In genomic region chr5:175444060-175444904, GRCh38 we compare ENCODE assay signal across 9 cellular contexts. TPM values are rescaled to one million over a fixed set of nuclear protein-coding genes. Genes with fewer than 3 reads are reported as not detected.
DNase-seq lines count a peak whose midpoint lies in the region; ATAC-seq, FAIRE-seq and TF ChIP-seq lines count a peak whose summit lies in the region.
"Had no signal": no experiment of that assay in that cellular context is flagged by ENCODE, and none has a peak within 500 bp of the region (broad histone marks: within the 10 kb centered on the region; RNA-seq: fewer than 3 reads in every experiment).

DRD1 (minus strand) TSS chr5:175444182; CDS start chr5:175443099, 1,083 bp downstream.

- H3K27ac Mint-ChIP-seq in memory B cell = no peak within 1 kb of the TSS

- no peak within 1 kb of the TSS for H3K27ac ChIP-seq in colonic mucosa

- peaks cover 23% of the 10 kb centered on the region for H3K27me3 ChIP-seq in colonic mucosa

- no peaks in the 10 kb centered on the region for H3K9me3 Mint-ChIP-seq in memory B cell

- no peaks in the 10 kb centered on the region for H3K4me1 ChIP-seq in colonic mucosa

- DNase-seq in DMS53 treated with DMSO at 0.1 percent for 48 hours (lab: John Stamatoyannopoulos, UW; ENCODE audit: unreplicated experiment) = peak; percentile 26
- DNase-seq in activated CD4-positive, alpha-beta T cell treated with anti-CD3 and anti-CD28 coated beads for 48 hours = peak; percentile 65
- DNase-seq in colonic mucosa = peak; percentile 42
- DNase-seq in memory B cell (ENCODE audit: low spot score in 2 of 2) = peak; percentile 9 to 30
- DNase-seq in stimulated activated CD8-positive, alpha-beta memory T cell treated with anti-CD3 and anti-CD28 coated beads, Interleukin-7, amount 100 ng/mL, for 1 hour (ENCODE audit: low read depth in 2 of 2) = peak; percentile 10 to 25
- no peak for DNase-seq in pons (ENCODE audit: low spot score)
- DNase-seq in RCC 7860 (ENCODE audit: low spot score) = no peak

- H3K4me3 ChIP-seq in colonic mucosa = peak within 1 kb of the TSS; percentile 22

- no peaks in the 10 kb centered on the region for H3K9me3 ChIP-seq in colonic mucosa

- H3K4me3 Mint-ChIP-seq in memory B cell = peak within 1 kb of the TSS; percentile 60

- peaks cover 27% of the 10 kb centered on the region for H3K27me3 Mint-ChIP-seq in memory B cell

- intact Hi-C loops in colonic mucosa (cut with DNase I) = loop anchor here (2.0 kb wide), 1 partner anchor 493 kb away; no protein-coding TSS in a partner anchor

- FAIRE-seq in RCC 7860 (lab: Jason Lieb, UNC) = no peak

- H3K9ac ChIP-seq in colonic mucosa (ENCODE audit: low read depth in 2 of 2, low read length in 2 of 2) = no peak within 1 kb of the TSS

- no peaks in the 10 kb centered on the region for H3K36me3 ChIP-seq in colonic mucosa

- no peaks in the 10 kb centered on the region for H3K36me3 Mint-ChIP-seq in memory B cell

- TF ChIP-seq CTCF in colonic mucosa (IDR thresholded peaks at IDR 0.05) = peak; percentile 73

- H3K4me1 Mint-ChIP-seq in memory B cell = peaks cover 2% of the 10 kb centered on the region

- peak; percentile 51 for ATAC-seq in HG03196 (IDR thresholded peaks at IDR 0.05; ENCODE audit: unreplicated experiment)
- peak; percentile 43 for ATAC-seq in memory B cell (ENCODE audit: low read depth)

RNA-seq across cellular contexts. Expression of gene DRD1, which starts in this region (rescaled TPM):
- total RNA-seq in colonic mucosa = under 1 TPM in 1 of 2 donors, not detected in 1; 0.10 TPM
- total RNA-seq: T-helper 1 cell treated with Interleukin-12 subunit alpha and Interleukin-12 subunit beta and Interleukin-4 antibody, amounts not matched to agents 30 ng/mL and 1 ng/mL, for 36 hours had no signal

Comparison
In these comparisons a context has a peak if more than half of its experiments do, and no peak if none do; other contexts are left out.
1. Peak in DNase-seq and H3K4me3 ChIP-seq in colonic mucosa; RNA of the gene not detected or under 1 TPM.
2. DNase-seq: peak in DMS53 treated with DMSO at 0.1 percent for 48 hours (single experiment), activated CD4-positive, alpha-beta T cell treated with anti-CD3 and anti-CD28 coated beads for 48 hours (single experiment), memory B cell (2 of 2) and stimulated activated CD8-positive, alpha-beta memory T cell treated with anti-CD3 and anti-CD28 coated beads, Interleukin-7, amount 100 ng/mL, for 1 hour (2 of 2); none in pons (single experiment) and RCC 7860 (single experiment).